In the genomic region with DNA sequence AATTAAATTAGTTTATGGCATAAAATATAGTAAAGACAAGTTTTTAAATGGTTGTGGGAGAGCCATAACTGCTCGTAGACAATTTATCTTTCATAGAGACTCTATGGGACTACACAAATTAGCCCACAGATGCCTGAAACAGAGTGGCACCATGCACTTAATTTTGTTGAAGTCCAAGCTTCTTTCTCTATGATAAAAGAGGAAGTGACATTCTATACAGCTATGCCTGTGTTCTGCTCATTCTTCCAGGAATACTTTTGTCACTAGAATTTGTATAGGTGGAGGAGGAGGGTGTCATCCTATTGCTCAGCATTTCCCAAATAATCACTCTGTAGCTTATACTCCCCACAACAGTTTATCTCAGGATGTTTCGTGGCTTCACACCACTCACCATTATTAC, we compare ENCODE assay signal across 18 cellular contexts. TPM values are rescaled to one million over a fixed set of nuclear protein-coding genes. Genes with fewer than 3 reads are reported as not detected.
DNase-seq lines count a peak whose midpoint lies in the region; FAIRE-seq and TF ChIP-seq lines count a peak whose summit lies in the region.
"Had no signal": no experiment of that assay in that cellular context is flagged by ENCODE, and none has a peak within 500 bp of the region (broad histone marks: within the 10 kb centered on the region; RNA-seq: fewer than 3 reads in every experiment).

No MANE protein-coding gene starts in this region.

- no peak overlapping the region for H3K4me2 ChIP-seq in astrocyte (ENCODE audit: low read length)
- H3K4me2 ChIP-seq: BLaER1 treated with 17β-estradiol and CSF1 and Interleukin-3, amounts not matched to agents 10 nM and 100 nM had no signal

- no peak overlapping the region for H3K4me3 Mint-ChIP-seq in astrocyte (ENCODE audit: unreplicated experiment)
- H3K4me3 Mint-ChIP-seq: CD4-positive, alpha-beta memory T cell had no signal

- no peaks in the 10 kb centered on the region for H3K9me3 Mint-ChIP-seq in astrocyte (ENCODE audit: unreplicated experiment)
- H3K9me3 Mint-ChIP-seq: CD4-positive, alpha-beta memory T cell had no signal

- no peaks in the 10 kb centered on the region for H3K36me3 ChIP-seq in astrocyte (ENCODE audit: insufficient read depth, low read length)
- H3K36me3 ChIP-seq in H7 (replicated peaks; ENCODE audit: control insufficient read depth, insufficient read depth, low read length) = no peaks in the 10 kb centered on the region
- H3K36me3 ChIP-seq: BLaER1 treated with 17β-estradiol and CSF1 and Interleukin-3, amounts not matched to agents 10 nM and 100 nM; SJCRH30 had no signal

- H3K27me3 ChIP-seq in astrocyte (ENCODE audit: insufficient read depth, low read length) = no peaks in the 10 kb centered on the region
- H3K27me3 ChIP-seq in H7 (ENCODE audit: control insufficient read depth, insufficient read depth, low read length) = no peaks in the 10 kb centered on the region
- H3K27me3 ChIP-seq: BLaER1 treated with 17β-estradiol and CSF1 and Interleukin-3, amounts not matched to agents 10 nM and 100 nM; SJCRH30 had no signal

- no peak overlapping the region for H3K9ac ChIP-seq in astrocyte (ENCODE audit: low read length)
- H3K9ac ChIP-seq: BLaER1 treated with 17β-estradiol and CSF1 and Interleukin-3, amounts not matched to agents 10 nM and 100 nM had no signal

- H3K79me2 ChIP-seq in astrocyte (ENCODE audit: insufficient read depth, low read length) = no peaks in the 10 kb centered on the region

- no peak overlapping the region for H2AFZ ChIP-seq in astrocyte (ENCODE audit: low read depth, low read length)

- H3K4me1 ChIP-seq in astrocyte (ENCODE audit: insufficient read depth, low read length) = no peaks in the 10 kb centered on the region
- H3K4me1 ChIP-seq: BLaER1 treated with 17β-estradiol and CSF1 and Interleukin-3, amounts not matched to agents 10 nM and 100 nM; SJCRH30 had no signal

- H4K20me1 ChIP-seq in astrocyte (ENCODE audit: insufficient read depth, low read length) = no peaks in the 10 kb centered on the region
- H4K20me1 ChIP-seq: BLaER1 treated with 17β-estradiol and CSF1 and Interleukin-3, amounts not matched to agents 10 nM and 100 nM had no signal

- DNase-seq in SIG-M5 treated with dmso at 0.1 percent for 504 hours (lab: John Stamatoyannopoulos, UW; ENCODE audit: unreplicated experiment) (peak; percentile 11), SIG-M5 (lab: John Stamatoyannopoulos, UW) (no peak), Kasumi-1 (lab: John Stamatoyannopoulos, UW) (peak; percentile 31 to 38), OCI-M1 (lab: John Stamatoyannopoulos, UW) (peak; percentile 49), astrocyte (ENCODE audit: low read depth) (no peak), foreskin melanocyte (no peak), H7 (no peak), COR-L47 (lab: John Stamatoyannopoulos, UW) (no peak)
- DNase-seq: 8988T; CD4-positive, alpha-beta memory T cell; NCI-H1417; NCI-H1694 treated with DMSO at 0.1 percent for 48 hours; NCI-H446 treated with DMSO at 0.1 percent for 48 hours; NCI-H526 treated with DMSO at 0.1 percent for 48 hours; SJCRH30 had no signal

- H3K36me3 Mint-ChIP-seq in astrocyte (ENCODE audit: low read depth, unreplicated experiment) = no peaks in the 10 kb centered on the region
- H3K36me3 Mint-ChIP-seq: CD4-positive, alpha-beta memory T cell had no signal

- H3K4me3 ChIP-seq in astrocyte (ENCODE audit: insufficient read depth, low read depth, low read length) (no peak overlapping the region), H7 (ENCODE audit: insufficient read depth, low read depth, low read length) (no peak overlapping the region)
- H3K4me3 ChIP-seq: BLaER1 treated with 17β-estradiol and CSF1 and Interleukin-3, amounts not matched to agents 10 nM and 100 nM; SJCRH30 had no signal

- no peak overlapping the region for H3K27ac Mint-ChIP-seq in astrocyte (ENCODE audit: unreplicated experiment)

- no peaks in the 10 kb centered on the region for H3K9me3 ChIP-seq in astrocyte (ENCODE audit: insufficient read depth, low read depth, low read length)
- H3K9me3 ChIP-seq: BLaER1 treated with 17β-estradiol and CSF1 and Interleukin-3, amounts not matched to agents 10 nM and 100 nM; SJCRH30 had no signal

- no peaks in the 10 kb centered on the region for H3K4me1 Mint-ChIP-seq in astrocyte (ENCODE audit: low read depth, unreplicated experiment)
- H3K4me1 Mint-ChIP-seq: CD4-positive, alpha-beta memory T cell had no signal

- peak; percentile 5 for FAIRE-seq in astrocyte (lab: Jason Lieb, UNC)
- FAIRE-seq: GM19239, H54 had no signal

- TF ChIP-seq CTCF in astrocyte (IDR thresholded peaks at IDR 0.05; ENCODE audit: insufficient read depth, low read depth, low read length) = no peak

- H3K27me3 Mint-ChIP-seq in astrocyte (ENCODE audit: low read depth, unreplicated experiment) = peaks cover 5% of the 10 kb centered on the region

- no peak overlapping the region for H3K27ac ChIP-seq in astrocyte (ENCODE audit: low read depth, low read length)
- H3K27ac ChIP-seq: BLaER1 treated with 17β-estradiol and CSF1 and Interleukin-3, amounts not matched to agents 10 nM and 100 nM; SJCRH30 had no signal

RNA-seq across cellular contexts. Expression of a gene that starts 43.7 kb away (rescaled TPM):
- 3.8 and 4.1 TPM in 2 replicates for total RNA-seq in astrocyte
- 9.7 and 12.5 TPM in 2 replicates for total RNA-seq in H7 (2014; rRNA removed; shearing (Covaris generic))

Comparison
In these comparisons a context has a peak if more than half of its experiments do, and no peak if none do; other contexts are left out.
1. DNase-seq: peak in SIG-M5 treated with dmso at 0.1 percent for 504 hours (single experiment), Kasumi-1 (2 of 2) and OCI-M1 (single experiment); none in SIG-M5 (single experiment), astrocyte (single experiment), foreskin melanocyte (single experiment), H7 (single experiment) and COR-L47 (single experiment).